ENCODE assay signal across 18 cellular contexts in genomic region chr19:40344422-40344821, GRCh38. TPM values are rescaled to one million over a fixed set of nuclear protein-coding genes. Genes with fewer than 3 reads are reported as not detected.
A peak's percentile ranks its signal among the peaks of the same experiment; 100 is the strongest.
DNase-seq lines count a peak whose midpoint lies in the region; ATAC-seq and TF ChIP-seq lines count a peak whose summit lies in the region.
"Had no signal": no experiment of that assay in that cellular context is flagged by ENCODE, and none has a peak within 500 bp of the region (broad histone marks: within the 10 kb centered on the region; RNA-seq: fewer than 3 reads in every experiment).

No MANE protein-coding gene starts in this region.

- no peak overlapping the region for H2AFZ ChIP-seq in DND-41 (ENCODE audit: low read depth, low read length)

- H3K27ac ChIP-seq in DND-41 (ENCODE audit: low read length), result 0 out of 2 replicates have a peak overlapping the region, but pooled peaks have one; percentile 10
- H3K27ac ChIP-seq in stomach, result no peak overlapping the region

- peaks cover 44% of the 10 kb centered on the region for H3K36me3 Mint-ChIP-seq in activated T-cell treated with anti-CD3 and anti-CD28 coated beads, Interleukin-2, amount 50 U/mL, for 24 hours (ENCODE audit: low read depth)
- peaks cover 5% of the 10 kb centered on the region for H3K36me3 Mint-ChIP-seq in mesothelial cell of epicardium

- H3K9me3 ChIP-seq in DND-41 (ENCODE audit: insufficient read depth, low read length, severe bottlenecking), result no peaks in the 10 kb centered on the region
- no peaks in the 10 kb centered on the region for H3K9me3 ChIP-seq in stomach

- no peak for TF ChIP-seq EP300 in stomach (IDR thresholded peaks at IDR 0.05)

- H3K27me3 ChIP-seq in DND-41 (ENCODE audit: insufficient read depth, low read length, poor library complexity), result no peaks in the 10 kb centered on the region
- H3K27me3 ChIP-seq in stomach, result no peaks in the 10 kb centered on the region

- 67 to 81% (median 75%) methylated on average over 6 to 7 of the region's 7 CpGs for WGBS in stomach, 5 donors

- H3K4me1 Mint-ChIP-seq in activated T-cell treated with anti-CD3 and anti-CD28 coated beads, Interleukin-2, amount 50 U/mL, for 24 hours (ENCODE audit: low read depth), result peaks cover 32% of the 10 kb centered on the region
- peaks cover 12% of the 10 kb centered on the region for H3K4me1 Mint-ChIP-seq in mesothelial cell of epicardium

- H3K4me3 Mint-ChIP-seq in activated T-cell treated with anti-CD3 and anti-CD28 coated beads, Interleukin-2, amount 50 U/mL, for 24 hours, result no peak overlapping the region
- no peak overlapping the region for H3K4me3 Mint-ChIP-seq in mesothelial cell of epicardium

- H3K4me2 ChIP-seq in DND-41 (ENCODE audit: insufficient read depth, low read length), result no peak overlapping the region

- peaks cover 34% of the 10 kb centered on the region for H3K36me3 ChIP-seq in DND-41 (ENCODE audit: insufficient read depth, low read length)
- H3K36me3 ChIP-seq in stomach, result peaks cover 0 to 27% (median 22%) of the 10 kb centered on the region in 4 donors

- H3K9ac ChIP-seq in DND-41 (ENCODE audit: low read depth, low read length), result no peak overlapping the region

- H3K27me3 Mint-ChIP-seq in activated T-cell treated with anti-CD3 and anti-CD28 coated beads, Interleukin-2, amount 50 U/mL, for 24 hours, result no peaks in the 10 kb centered on the region
- H3K27me3 Mint-ChIP-seq in mesothelial cell of epicardium (ENCODE audit: low read depth), result no peaks in the 10 kb centered on the region
- H3K27me3 Mint-ChIP-seq: CD4-positive, CD25-positive, alpha-beta regulatory T cell had no signal

- no peak for TF ChIP-seq POLR2A in stomach (IDR thresholded peaks at IDR 0.05)

- no peak for DNase-seq in activated T-cell treated with anti-CD3 and anti-CD28 coated beads, Interleukin-2, amount 50 U/mL, for 24 hours
- DNase-seq in activated T-cell treated with anti-CD3 and anti-CD28 coated beads for 4 hours (no peak), DND-41 (no peak), mesothelial cell of epicardium (ENCODE audit: low spot score in 2 of 2, unreplicated experiment in 2 of 2) (no peak), pons (ENCODE audit: low spot score) (peak; percentile 36), stomach (no peak), head of caudate nucleus (no peak)
- DNase-seq in stimulated activated CD4-positive, alpha-beta T cell treated with anti-CD3 and anti-CD28 coated beads, Interleukin-1b, Interleukin-23, amount 100 ng/mL, for 48 hours, result no peak
- DNase-seq: CD4-positive, CD25-positive, alpha-beta regulatory T cell; DMS79; KBM-7; MM.1S; NCI-H1048; NCI-H1417 treated with DMSO at 0.1 percent for 48 hours; NCI-H187; NCI-H446 treated with DMSO at 0.1 percent for 48 hours; NCI-H526 treated with DMSO at 0.1 percent for 48 hours; OCI-M1 had no signal

- ATAC-seq in DND-41 (ENCODE audit: insufficient read depth, low read depth), result no peak

- TF ChIP-seq CTCF in DND-41 (IDR thresholded peaks at IDR 0.05; ENCODE audit: borderline replicate concordance, extremely low read depth, low read length, poor library complexity, severe bottlenecking), result no peak
- TF ChIP-seq CTCF in mesothelial cell of epicardium (IDR thresholded peaks at IDR 0.05; ENCODE audit: unreplicated experiment), result no peak
- no peak for TF ChIP-seq CTCF in stomach (IDR thresholded peaks at IDR 0.05)

- peaks cover 65% of the 10 kb centered on the region for H3K79me2 ChIP-seq in DND-41 (ENCODE audit: insufficient read depth, low read length)

- peaks cover 24% of the 10 kb centered on the region; the same call in 1 of the 2 replicates for H4K20me1 ChIP-seq in DND-41 (ENCODE audit: insufficient read depth, low read length)

- peaks cover 33% of the 10 kb centered on the region for H3K4me1 ChIP-seq in DND-41 (ENCODE audit: insufficient read depth, low read length)
- H3K4me1 ChIP-seq in stomach, result peaks cover 9 to 41% (median 21%) of the 10 kb centered on the region in 4 donors

- H3K27ac Mint-ChIP-seq in activated T-cell treated with anti-CD3 and anti-CD28 coated beads, Interleukin-2, amount 50 U/mL, for 24 hours, result peak overlapping the region; percentile 34
- peak overlapping the region; percentile 28 for H3K27ac Mint-ChIP-seq in mesothelial cell of epicardium
- H3K27ac Mint-ChIP-seq: CD4-positive, CD25-positive, alpha-beta regulatory T cell had no signal

- H3K9me3 Mint-ChIP-seq in activated T-cell treated with anti-CD3 and anti-CD28 coated beads, Interleukin-2, amount 50 U/mL, for 24 hours, result no peaks in the 10 kb centered on the region
- H3K9me3 Mint-ChIP-seq in mesothelial cell of epicardium, result no peaks in the 10 kb centered on the region
- H3K9me3 Mint-ChIP-seq: CD4-positive, CD25-positive, alpha-beta regulatory T cell had no signal

- intact Hi-C loops in stomach (cut with DNase I; ENCODE audit: low total_unique reads) (no loop called here), head of caudate nucleus (cut with DNase I) (no loop called here)

- H3K4me3 ChIP-seq in DND-41 (ENCODE audit: low read depth in 1 of 2, low read length in 2 of 2) (no peak overlapping the region), stomach (no peak overlapping the region)

RNA-seq across cellular contexts. Expression of gene C19orf47, which starts 3.8 kb away (rescaled TPM):
- total RNA-seq in mesothelial cell of epicardium (15.3 to 17.8 TPM (median 16.3 TPM) in 3 replicates), stomach (10 to 100 TPM in 1 of 5 donors, 1 to 10 TPM in 3, under 1 TPM in 1; 0.58 to 59.7 (median 4.5) TPM)
- 10 to 100 TPM in 2 of 3 donors, 1 to 10 TPM in 1; 9.6 to 14.8 (median 14.4) TPM for polyA plus RNA-seq in stomach

RNA-seq across cellular contexts. Expression of gene PLD3, which starts 4.1 kb away (rescaled TPM):
- total RNA-seq in mesothelial cell of epicardium, result 369 to 379 TPM (median 376 TPM) in 3 replicates
- 100 to 1,000 TPM in 4 of 5 donors, 10 to 100 TPM in 1; 95.6 to 273 (median 257) TPM for total RNA-seq in stomach
- polyA plus RNA-seq in stomach, result 10 to 100 TPM; 58.8 to 85.2 (median 74.9) TPM

RNA-seq across cellular contexts. Expression of gene HIPK4, which starts 45.6 kb away (rescaled TPM):
- 0.20 to 0.32 TPM (median 0.31 TPM) in 3 replicates for total RNA-seq in mesothelial cell of epicardium
- not detected for total RNA-seq in stomach
- polyA plus RNA-seq in stomach, result under 1 TPM; 0.05 to 0.46 (median 0.12) TPM
- total RNA-seq: CD4-positive, CD25-positive, alpha-beta regulatory T cell had no signal
- polyA plus RNA-seq: CD4-positive, CD25-positive, alpha-beta regulatory T cell had no signal

RNA-seq across cellular contexts. Expression of gene AKT2, which starts 59.3 kb away (rescaled TPM):
- 192 to 200 TPM (median 194 TPM) in 3 replicates for total RNA-seq in mesothelial cell of epicardium
- 100 to 1,000 TPM in 3 of 5 donors, 10 to 100 TPM in 2; 71.8 to 227 (median 104) TPM for total RNA-seq in stomach
- 10 to 100 TPM; 26.0 to 42.5 (median 37.6) TPM for polyA plus RNA-seq in stomach
